ENCODE assay signal across 9 cellular contexts in genomic region chr7:121313793-121314676, GRCh38. TPM values are rescaled to one million over a fixed set of nuclear protein-coding genes. Genes with fewer than 3 reads are reported as not detected.
DNase-seq lines count a peak whose midpoint lies in the region; ATAC-seq and TF ChIP-seq lines count a peak whose summit lies in the region.
"Had no signal": no experiment of that assay in that cellular context is flagged by ENCODE, and none has a peak within 500 bp of the region (broad histone marks: within the 10 kb centered on the region; RNA-seq: fewer than 3 reads in every experiment).

No MANE protein-coding gene starts in this region.

- H2AFZ ChIP-seq in neural cell (ENCODE audit: low read depth, low read length), result no peak overlapping the region

- H3K4me3 Mint-ChIP-seq in activated T-cell treated with anti-CD3 and anti-CD28 coated beads, Interleukin-2, amount 50 U/mL, for 72 hours, result no peak overlapping the region
- no peak overlapping the region for H3K4me3 Mint-ChIP-seq in activated CD8-positive, alpha-beta T cell treated with anti-CD3 and anti-CD28 coated beads, Interleukin-2, amount 10 ng/mL, durations not matched to agents 7 days and 5 days
- H3K4me3 Mint-ChIP-seq: brain had no signal

- H3K27me3 Mint-ChIP-seq in activated T-cell treated with anti-CD3 and anti-CD28 coated beads, Interleukin-2, amount 50 U/mL, for 72 hours (ENCODE audit: low read depth), result peaks cover 25% of the 10 kb centered on the region
- peaks cover 9% of the 10 kb centered on the region for H3K27me3 Mint-ChIP-seq in activated CD8-positive, alpha-beta T cell treated with anti-CD3 and anti-CD28 coated beads, Interleukin-2, amount 10 ng/mL, durations not matched to agents 7 days and 5 days (ENCODE audit: low read depth)
- H3K27me3 Mint-ChIP-seq: brain had no signal

- peak; percentile 94 for TF ChIP-seq EP300 in neural cell (conservative IDR thresholded peaks at IDR 0.05; ENCODE audit: poor library complexity, severe bottlenecking)
- TF ChIP-seq EP300 in gastroesophageal sphincter (IDR thresholded peaks at IDR 0.05), result no peak

- CTCF ChIA-PET in activated CD8-positive, alpha-beta T cell treated with anti-CD3 and anti-CD28 coated beads, Interleukin-2, amount 10 ng/mL, durations not matched to agents 7 days and 5 days (lab: Charles Lee), result no interaction called here

- POLR2A ChIA-PET in activated CD8-positive, alpha-beta T cell treated with anti-CD3 and anti-CD28 coated beads, Interleukin-2, amount 10 ng/mL, durations not matched to agents 7 days and 5 days (lab: Charles Lee), result no interaction called here

- peak; percentile 72 for DNase-seq in COLO668 (lab: John Stamatoyannopoulos, UW; ENCODE audit: unreplicated experiment)
- DNase-seq in RPMI8226, result peak; percentile 96
- DNase-seq in activated T-cell treated with anti-CD3 and anti-CD28 coated beads, Interleukin-2, amount 50 U/mL, for 72 hours, result no peak
- no peak for DNase-seq in activated CD8-positive, alpha-beta T cell treated with anti-CD3 and anti-CD28 coated beads, Interleukin-2, amount 10 ng/mL, durations not matched to agents 7 days and 5 days

- H3K4me2 ChIP-seq in neural cell (ENCODE audit: low read length), result no peak overlapping the region

- H3K79me2 ChIP-seq in neural cell (replicated peaks; ENCODE audit: insufficient read depth, low read length), result no peaks in the 10 kb centered on the region

- H3K9me3 ChIP-seq in neural cell (ENCODE audit: low read length) (no peaks in the 10 kb centered on the region), gastroesophageal sphincter (peaks cover 0 to 4% (median 0%) of the 10 kb centered on the region in 3 donors)

- no peak for TF ChIP-seq RAD21 in neural cell (conservative IDR thresholded peaks at IDR 0.05)

- TF ChIP-seq POLR2A in gastroesophageal sphincter (IDR thresholded peaks at IDR 0.05), result no peak

- H3K36me3 Mint-ChIP-seq in activated T-cell treated with anti-CD3 and anti-CD28 coated beads, Interleukin-2, amount 50 U/mL, for 72 hours (ENCODE audit: insufficient read depth in 2 of 2), result peaks cover 0 to 3% of the 10 kb centered on the region in 2 donors
- H3K36me3 Mint-ChIP-seq in activated CD8-positive, alpha-beta T cell treated with anti-CD3 and anti-CD28 coated beads, Interleukin-2, amount 10 ng/mL, durations not matched to agents 7 days and 5 days (ENCODE audit: low read depth), result no peaks in the 10 kb centered on the region
- H3K36me3 Mint-ChIP-seq: brain had no signal

- H3K4me1 ChIP-seq in gastroesophageal sphincter, result no peaks in the 10 kb centered on the region

- no peaks in the 10 kb centered on the region for H4K20me1 ChIP-seq in neural cell (ENCODE audit: insufficient read depth)

- H3K27ac Mint-ChIP-seq in activated T-cell treated with anti-CD3 and anti-CD28 coated beads, Interleukin-2, amount 50 U/mL, for 72 hours, result no peak overlapping the region
- no peak overlapping the region for H3K27ac Mint-ChIP-seq in activated CD8-positive, alpha-beta T cell treated with anti-CD3 and anti-CD28 coated beads, Interleukin-2, amount 10 ng/mL, durations not matched to agents 7 days and 5 days

- 38 to 56% methylated on average over 6 to 9 of the region's 9 CpGs for WGBS in gastroesophageal sphincter (ENCODE audit: low coverage in 1 of 2), 2 donors

- H3K27me3 ChIP-seq in neural cell (ENCODE audit: insufficient read depth, low read depth, low read length) (no peaks in the 10 kb centered on the region), gastroesophageal sphincter (no peaks in the 10 kb centered on the region)

- no peaks in the 10 kb centered on the region for H3F3A ChIP-seq in neural cell (ENCODE audit: insufficient read depth, low read length, poor library complexity, severe bottlenecking)

- H3K4me3 ChIP-seq in neural cell (ENCODE audit: low read length) (no peak overlapping the region), gastroesophageal sphincter (no peak overlapping the region)

- H3K9me2 ChIP-seq in neural cell (ENCODE audit: insufficient read depth, low read length), result no peaks in the 10 kb centered on the region

- no peak overlapping the region for H3K9ac ChIP-seq in neural cell (ENCODE audit: low read length)

- no peaks in the 10 kb centered on the region for H3K36me3 ChIP-seq in neural cell (ENCODE audit: insufficient read depth, low read length)
- H3K36me3 ChIP-seq in gastroesophageal sphincter, result no peaks in the 10 kb centered on the region

- ATAC-seq in GM21447 (IDR thresholded peaks at IDR 0.05; ENCODE audit: unreplicated experiment), result peak; percentile 85
- peak; percentile 88 for ATAC-seq in HG03558 (IDR thresholded peaks at IDR 0.05; ENCODE audit: extremely low read depth, unreplicated experiment)
- no peak for ATAC-seq in activated T-cell treated with anti-CD3 and anti-CD28 coated beads, Interleukin-2, amount 50 U/mL, for 72 hours (replicated peaks in 1 of 2)
- ATAC-seq in gastroesophageal sphincter, result no peak
- no peak for ATAC-seq in activated CD8-positive, alpha-beta T cell treated with anti-CD3 and anti-CD28 coated beads, Interleukin-2, amount 10 ng/mL, durations not matched to agents 7 days and 5 days

- TF ChIP-seq CTCF in neural cell (IDR thresholded peaks at IDR 0.05; ENCODE audit: poor library complexity, severe bottlenecking), result peak; percentile 28
- no peak for TF ChIP-seq CTCF in gastroesophageal sphincter (IDR thresholded peaks at IDR 0.05)

- H3K4me1 Mint-ChIP-seq in activated T-cell treated with anti-CD3 and anti-CD28 coated beads, Interleukin-2, amount 50 U/mL, for 72 hours (ENCODE audit: low read depth), result no peaks in the 10 kb centered on the region
- H3K4me1 Mint-ChIP-seq in activated CD8-positive, alpha-beta T cell treated with anti-CD3 and anti-CD28 coated beads, Interleukin-2, amount 10 ng/mL, durations not matched to agents 7 days and 5 days (ENCODE audit: low read depth), result no peaks in the 10 kb centered on the region

- H3K27ac ChIP-seq in neural cell (ENCODE audit: low read length), result no peak overlapping the region
- no peak overlapping the region for H3K27ac ChIP-seq in gastroesophageal sphincter

- peaks cover 0 to 4% of the 10 kb centered on the region in 2 donors for H3K9me3 Mint-ChIP-seq in activated T-cell treated with anti-CD3 and anti-CD28 coated beads, Interleukin-2, amount 50 U/mL, for 72 hours
- no peaks in the 10 kb centered on the region for H3K9me3 Mint-ChIP-seq in activated CD8-positive, alpha-beta T cell treated with anti-CD3 and anti-CD28 coated beads, Interleukin-2, amount 10 ng/mL, durations not matched to agents 7 days and 5 days (ENCODE audit: insufficient read depth)

TF ChIP-seq in neural cell, 6 proteins besides CTCF, POLR2A, EP300 and RAD21:
- TF ChIP-seq POLR2AphosphoS5 (IDR thresholded peaks at IDR 0.05) (peak; percentile 68), EZH2 (IDR thresholded peaks at IDR 0.05; ENCODE audit: borderline replicate concordance, insufficient read depth, low read length, poor library complexity, severe bottlenecking) (no peak), MXI1 (conservative IDR thresholded peaks at IDR 0.05; ENCODE audit: poor library complexity, severe bottlenecking) (peak; percentile 58), TAF1 (IDR thresholded peaks at IDR 0.05; ENCODE audit: low read depth) (no peak), SMC3 (conservative IDR thresholded peaks at IDR 0.05; ENCODE audit: poor library complexity) (no peak)

RNA-seq across cellular contexts. Expression of gene WNT16, which starts 14.8 kb away (rescaled TPM):
- polyA plus RNA-seq in neural cell, result not detected in 2 replicates
- polyA minus RNA-seq in neural cell, result not detected in 2 replicates
- not detected for total RNA-seq in activated T-cell treated with anti-CD3 and anti-CD28 coated beads, Interleukin-2, amount 50 U/mL, for 72 hours
- total RNA-seq in gastroesophageal sphincter, result under 1 TPM in 3 of 4 donors, not detected in 1; 0.13 to 0.17 (median 0.16) TPM
- total RNA-seq in activated CD8-positive, alpha-beta T cell treated with anti-CD3 and anti-CD28 coated beads, Interleukin-2, amount 10 ng/mL, durations not matched to agents 7 days and 5 days, result not detected

Comparison
In these comparisons a context has a peak if more than half of its experiments do, and no peak if none do; other contexts are left out.
1. DNase-seq: peak in COLO668 (single experiment) and RPMI8226 (single experiment); none in activated T-cell treated with anti-CD3 and anti-CD28 coated beads, Interleukin-2, amount 50 U/mL, for 72 hours (0 of 2) and activated CD8-positive, alpha-beta T cell treated with anti-CD3 and anti-CD28 coated beads, Interleukin-2, amount 10 ng/mL, durations not matched to agents 7 days and 5 days (single experiment).
2. ATAC-seq: peak in GM21447 (single experiment) and HG03558 (single experiment); none in activated T-cell treated with anti-CD3 and anti-CD28 coated beads, Interleukin-2, amount 50 U/mL, for 72 hours (0 of 2), gastroesophageal sphincter (single experiment) and activated CD8-positive, alpha-beta T cell treated with anti-CD3 and anti-CD28 coated beads, Interleukin-2, amount 10 ng/mL, durations not matched to agents 7 days and 5 days (single experiment).